7 cellular contexts compared by ENCODE assay signal in the genomic region with DNA sequence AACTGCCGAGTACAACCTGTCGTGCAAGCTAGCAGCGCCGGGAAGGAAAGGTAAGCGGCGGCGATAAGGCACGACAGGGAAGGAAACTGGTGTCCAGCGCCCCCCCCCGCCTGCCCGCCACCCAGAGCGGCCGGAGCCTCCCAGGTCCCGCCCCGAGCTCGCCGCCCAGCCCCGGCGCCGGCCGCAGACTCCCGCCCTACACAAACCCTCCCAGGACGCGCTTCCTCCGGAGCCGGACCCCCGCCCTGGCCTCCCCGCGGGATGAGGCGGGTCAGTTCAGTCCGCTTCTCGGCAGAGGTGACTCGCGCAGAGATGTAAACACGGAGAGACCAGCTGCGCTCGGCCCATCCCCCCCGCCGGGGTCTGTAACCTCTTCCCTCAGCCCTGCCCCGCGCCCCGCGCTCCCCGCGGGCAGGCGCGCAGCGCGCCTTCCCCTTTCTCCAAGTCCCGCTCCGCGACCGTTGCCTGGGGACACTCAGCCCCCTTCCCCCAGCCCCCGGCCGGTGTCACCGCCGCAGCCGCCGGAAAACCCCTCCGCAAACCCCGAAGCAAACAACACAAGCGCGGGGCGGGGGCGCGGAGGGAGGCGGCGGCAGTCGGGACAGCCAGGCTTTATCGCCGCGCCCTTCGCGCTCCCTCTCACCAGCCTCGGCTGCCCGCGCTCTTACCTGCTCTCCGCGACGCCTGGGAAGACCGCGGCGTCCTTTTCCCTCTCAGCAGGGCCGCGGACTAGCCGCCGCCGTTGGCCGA. TPM values are rescaled to one million over a fixed set of nuclear protein-coding genes. Genes with fewer than 3 reads are reported as not detected.
DNase-seq lines count a peak whose midpoint lies in the region; ATAC-seq, FAIRE-seq and TF ChIP-seq lines count a peak whose summit lies in the region.

No MANE protein-coding gene starts in this region.

- DNase-seq in NCI-H2171 (lab: John Stamatoyannopoulos, UW) (peak; percentile 25), cerebellar cortex (ENCODE audit: low spot score) (peak; percentile 72), kidney (peak; percentile 96)
- DNase-seq in activated CD4-positive, CD25-positive, alpha-beta regulatory T cell treated with anti-CD3 and anti-CD28 coated beads, Interleukin-2, amount 50 U/mL, for 16 hours (ENCODE audit: low read depth, low spot score): peak; percentile 9
- peak; percentile 35 to 53 for DNase-seq in stimulated activated CD4-positive, alpha-beta T cell treated with anti-CD3 and anti-CD28 coated beads, Interleukin-15, amount 100 ng/mL, for 1 hour (ENCODE audit: low read depth in 1 of 2, low spot score in 1 of 2)

- no peak for FAIRE-seq in kidney (lab: Jason Lieb, UNC)

- intact Hi-C loops in kidney (cut with DNase I): no loop called here

- H3K27ac ChIP-seq in kidney (ENCODE audit: low read depth in 2 of 2, low read length in 2 of 2): peak overlapping the region; percentile 99

- H3K4me3 ChIP-seq in kidney (ENCODE audit: low read length in 2 of 2): peak overlapping the region; percentile 94 to 97

- H3K9me3 ChIP-seq in kidney (ENCODE audit: control insufficient read depth in 1 of 2, low read length in 2 of 2): no peaks in the 10 kb centered on the region

- no peak for TF ChIP-seq CTCF in kidney (IDR thresholded peaks at IDR 0.05; ENCODE audit: borderline replicate concordance, extremely low read depth, insufficient read depth)

- no peaks in the 10 kb centered on the region for H3K36me3 ChIP-seq in kidney (ENCODE audit: control insufficient read depth in 1 of 2, insufficient read depth in 2 of 2, low read length in 2 of 2)

- peak overlapping the region; percentile 35 to 96 for H3K9ac ChIP-seq in kidney (ENCODE audit: low read length in 2 of 2)

- peak; percentile 19 for ATAC-seq in GM18511 (IDR thresholded peaks at IDR 0.05; ENCODE audit: unreplicated experiment)
- peak; percentile 18 for ATAC-seq in HG02943 (IDR thresholded peaks at IDR 0.05; ENCODE audit: low read depth, unreplicated experiment)

- peaks cover 0 to 2% of the 10 kb centered on the region in 2 donors for H3K4me1 ChIP-seq in kidney (ENCODE audit: control insufficient read depth in 1 of 2, insufficient read depth in 1 of 2, low read depth in 1 of 2, low read length in 2 of 2)

RNA-seq across cellular contexts. Expression of a gene that starts 0.5 kb away (rescaled TPM):
- total RNA-seq in kidney: 58.5 TPM
- polyA plus RNA-seq in kidney (ENCODE audit: insufficient read depth, low read depth, low replicate concordance): 12.8 TPM

Comparison
In these comparisons a context has a peak if more than half of its experiments do, and no peak if none do; other contexts are left out.
1. Peak in every context shown above with its lines: DNase-seq, ATAC-seq, H3K4me3 ChIP-seq and H3K27ac ChIP-seq.
2. DNase-seq: peak in every context shown above with its lines; median percentile 96 in kidney; 72 in cerebellar cortex; 44 in stimulated activated CD4-positive, alpha-beta T cell treated with anti-CD3 and anti-CD28 coated beads, Interleukin-15, amount 100 ng/mL, for 1 hour; 25 in NCI-H2171; 9 in activated CD4-positive, CD25-positive, alpha-beta regulatory T cell treated with anti-CD3 and anti-CD28 coated beads, Interleukin-2, amount 50 U/mL, for 16 hours.